Comparison of ENCODE assay signal across 9 cellular contexts in the genomic region with DNA sequence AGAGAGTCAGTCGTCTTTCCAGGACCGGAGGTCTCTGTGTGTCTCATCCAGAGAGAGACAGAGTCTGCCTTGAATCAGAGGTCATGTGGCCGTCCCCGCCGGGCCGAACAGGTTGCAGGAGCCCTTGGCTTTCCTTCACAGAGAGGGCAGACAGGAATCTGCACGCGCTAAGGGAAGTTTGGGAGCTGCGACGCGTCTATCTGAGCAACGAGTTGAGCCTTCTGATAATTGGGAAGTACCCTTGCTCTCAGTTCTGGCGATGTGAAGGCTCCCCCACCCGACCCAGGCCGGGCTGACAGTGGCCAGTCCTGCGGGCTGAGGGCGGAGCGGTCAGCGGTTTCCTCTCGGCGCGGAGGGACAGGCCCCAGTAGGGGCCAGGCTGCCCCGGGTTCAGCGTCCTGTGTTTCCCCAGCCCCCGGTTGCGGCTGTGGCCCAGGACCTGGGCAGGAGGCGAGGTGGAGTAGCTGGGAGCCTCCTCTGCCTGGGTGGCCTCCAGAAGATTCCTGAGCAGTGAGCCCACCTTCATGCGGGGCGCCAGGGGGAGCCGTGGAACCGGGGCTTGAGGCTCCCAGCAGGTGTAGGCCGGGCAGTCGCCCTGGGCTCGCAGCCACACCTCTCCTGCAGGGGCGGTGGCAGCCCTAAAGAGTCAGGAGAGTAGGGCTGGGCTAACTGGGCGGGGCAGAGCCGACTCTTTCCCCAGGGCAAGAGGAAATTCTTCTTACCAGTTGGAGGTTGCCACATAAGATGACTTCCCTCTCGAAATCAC. TPM values are rescaled to one million over a fixed set of nuclear protein-coding genes. Genes with fewer than 3 reads are reported as not detected.
A peak's percentile ranks its signal among the peaks of the same experiment; 100 is the strongest.
DNase-seq lines count a peak whose midpoint lies in the region; ATAC-seq and TF ChIP-seq lines count a peak whose summit lies in the region.
"Had no signal": no experiment of that assay in that cellular context is flagged by ENCODE, and none has a peak within 500 bp of the region (broad histone marks: within the 10 kb centered on the region; RNA-seq: fewer than 3 reads in every experiment).

No MANE protein-coding gene starts in this region.

- no peaks in the 10 kb centered on the region for H3K36me3 ChIP-seq in OCI-LY7 (ENCODE audit: insufficient read depth, low read length)
- no peaks in the 10 kb centered on the region for H3K36me3 ChIP-seq in right atrium auricular region

- H2AFZ ChIP-seq in OCI-LY7 (ENCODE audit: low read length) = no peak overlapping the region

- no peaks in the 10 kb centered on the region for H3K9me2 ChIP-seq in OCI-LY7 (ENCODE audit: insufficient read depth, low read length)

- peaks cover 5% of the 10 kb centered on the region for H3K36me3 Mint-ChIP-seq in activated CD8-positive, alpha-beta T cell treated with anti-CD3 and anti-CD28 coated beads for 36 hours (ENCODE audit: low read depth)
- peaks cover 17% of the 10 kb centered on the region for H3K36me3 Mint-ChIP-seq in activated CD8-positive, alpha-beta T cell treated with anti-CD3 and anti-CD28 coated beads, Interleukin-2, amount 10 ng/mL, durations not matched to agents 7 days and 5 days (ENCODE audit: low read depth)
- H3K36me3 Mint-ChIP-seq in T-cell = no peaks in the 10 kb centered on the region

- H3K9me3 Mint-ChIP-seq in activated CD8-positive, alpha-beta T cell treated with anti-CD3 and anti-CD28 coated beads for 36 hours = peaks cover 4% of the 10 kb centered on the region
- H3K9me3 Mint-ChIP-seq in activated CD8-positive, alpha-beta T cell treated with anti-CD3 and anti-CD28 coated beads, Interleukin-2, amount 10 ng/mL, durations not matched to agents 7 days and 5 days (ENCODE audit: insufficient read depth) = peaks cover 5% of the 10 kb centered on the region
- peaks cover 0 to 4% (median 0%) of the 10 kb centered on the region in 3 donors for H3K9me3 Mint-ChIP-seq in T-cell

- no peak for DNase-seq in activated CD8-positive, alpha-beta T cell treated with anti-CD3 and anti-CD28 coated beads for 36 hours
- DNase-seq in activated CD8-positive, alpha-beta T cell treated with anti-CD3 and anti-CD28 coated beads, Interleukin-2, amount 10 ng/mL, durations not matched to agents 7 days and 5 days = no peak
- DNase-seq in OCI-LY7 (ENCODE audit: low spot score) = peak; percentile 3
- DNase-seq in right atrium auricular region (ENCODE audit: low spot score) = no peak
- no peak for DNase-seq in T-cell
- no peak for DNase-seq in NCI-H187 (lab: John Stamatoyannopoulos, UW)
- DNase-seq: activated gamma-delta T cell had no signal

- H3K4me2 ChIP-seq in OCI-LY7 (ENCODE audit: low read length) = no peak overlapping the region

- peaks cover 10% of the 10 kb centered on the region for H3K4me1 Mint-ChIP-seq in activated CD8-positive, alpha-beta T cell treated with anti-CD3 and anti-CD28 coated beads for 36 hours (ENCODE audit: low read depth)
- peaks cover 4% of the 10 kb centered on the region for H3K4me1 Mint-ChIP-seq in activated CD8-positive, alpha-beta T cell treated with anti-CD3 and anti-CD28 coated beads, Interleukin-2, amount 10 ng/mL, durations not matched to agents 7 days and 5 days (ENCODE audit: low read depth)
- peaks cover 6 to 19% (median 14%) of the 10 kb centered on the region in 3 donors for H3K4me1 Mint-ChIP-seq in T-cell

- H3K4me3 Mint-ChIP-seq in activated CD8-positive, alpha-beta T cell treated with anti-CD3 and anti-CD28 coated beads for 36 hours = no peak overlapping the region
- H3K4me3 Mint-ChIP-seq in activated CD8-positive, alpha-beta T cell treated with anti-CD3 and anti-CD28 coated beads, Interleukin-2, amount 10 ng/mL, durations not matched to agents 7 days and 5 days = no peak overlapping the region
- H3K4me3 Mint-ChIP-seq in T-cell = peak overlapping the region in 1 of 3 donors; percentile 35

- no TSS peak for BruUV-seq in OCI-LY7 (replicated peaks; lab: Mats Ljungman, UMichigan)

- H3K4me3 ChIP-seq in OCI-LY7 (ENCODE audit: low read depth, low read length, poor library complexity, severe bottlenecking) (no peak overlapping the region), right atrium auricular region (no peak overlapping the region)

- H3K9me3 ChIP-seq in OCI-LY7 (ENCODE audit: low read length) = no peaks in the 10 kb centered on the region
- no peaks in the 10 kb centered on the region for H3K9me3 ChIP-seq in right atrium auricular region

- peaks cover 56% of the 10 kb centered on the region for H3K27me3 Mint-ChIP-seq in activated CD8-positive, alpha-beta T cell treated with anti-CD3 and anti-CD28 coated beads for 36 hours
- peaks cover 51% of the 10 kb centered on the region for H3K27me3 Mint-ChIP-seq in activated CD8-positive, alpha-beta T cell treated with anti-CD3 and anti-CD28 coated beads, Interleukin-2, amount 10 ng/mL, durations not matched to agents 7 days and 5 days (ENCODE audit: low read depth)
- H3K27me3 Mint-ChIP-seq in T-cell = peaks cover 45 to 59% of the 10 kb centered on the region in 2 donors

- H3K79me2 ChIP-seq in OCI-LY7 (ENCODE audit: insufficient read depth, low read depth, low read length) = no peaks in the 10 kb centered on the region

- POLR2A ChIA-PET in activated CD8-positive, alpha-beta T cell treated with anti-CD3 and anti-CD28 coated beads for 36 hours (lab: Charles Lee) = interaction anchor here (0.6 kb wide), 1 partner anchor 322 kb away, joined by 3 read pairs; no protein-coding TSS in a partner anchor
- POLR2A ChIA-PET in activated CD8-positive, alpha-beta T cell treated with anti-CD3 and anti-CD28 coated beads, Interleukin-2, amount 10 ng/mL, durations not matched to agents 7 days and 5 days (lab: Charles Lee) = no interaction called here
- POLR2A ChIA-PET in OCI-LY7 (lab: Charles Lee) (no interaction called here), T-cell (lab: Charles Lee) (interaction anchor here in 1 of 2 donors (0.6 kb wide), 1 partner anchor 111 kb away, joined by 4 read pairs; no protein-coding TSS in a partner anchor)

- TF ChIP-seq CTCF in activated CD8-positive, alpha-beta T cell treated with anti-CD3 and anti-CD28 coated beads for 36 hours (IDR thresholded peaks at IDR 0.05) = no peak
- no peak for TF ChIP-seq CTCF in OCI-LY7 (conservative IDR thresholded peaks at IDR 0.05; ENCODE audit: low read length)
- TF ChIP-seq CTCF in right atrium auricular region (IDR thresholded peaks at IDR 0.05) = no peak

- ATAC-seq in activated CD8-positive, alpha-beta T cell treated with anti-CD3 and anti-CD28 coated beads for 36 hours = peak; percentile 30
- no peak for ATAC-seq in activated CD8-positive, alpha-beta T cell treated with anti-CD3 and anti-CD28 coated beads, Interleukin-2, amount 10 ng/mL, durations not matched to agents 7 days and 5 days
- ATAC-seq in T-cell (replicated peaks in 1 of 4) = no peak
- ATAC-seq in GM19397 (IDR thresholded peaks at IDR 0.05; ENCODE audit: unreplicated experiment) = no peak

- H3K4me1 ChIP-seq in OCI-LY7 (ENCODE audit: insufficient read depth, low read length, poor library complexity, severe bottlenecking) (no peaks in the 10 kb centered on the region), right atrium auricular region (peaks cover 0 to 48% of the 10 kb centered on the region in 2 donors)

- H3K27ac ChIP-seq in OCI-LY7 (ENCODE audit: low read depth, low read length, poor library complexity, severe bottlenecking) = no peak overlapping the region
- H3K27ac ChIP-seq in right atrium auricular region = peak overlapping the region; percentile 69 to 85
- H3K27ac ChIP-seq in temporal lobe (ENCODE audit: low read depth, low read length) = peak overlapping the region; percentile 50

- no peak overlapping the region for H3K27ac Mint-ChIP-seq in activated CD8-positive, alpha-beta T cell treated with anti-CD3 and anti-CD28 coated beads for 36 hours
- H3K27ac Mint-ChIP-seq in activated CD8-positive, alpha-beta T cell treated with anti-CD3 and anti-CD28 coated beads, Interleukin-2, amount 10 ng/mL, durations not matched to agents 7 days and 5 days = no peak overlapping the region
- H3K27ac Mint-ChIP-seq in T-cell = no peak overlapping the region

- intact Hi-C loops in activated CD8-positive, alpha-beta T cell treated with anti-CD3 and anti-CD28 coated beads for 36 hours (cut with micrococcal nuclease) = no loop called here
- intact Hi-C loops in OCI-LY7 (cut with micrococcal nuclease; ENCODE audit: unreplicated experiment) = no loop called here

- CTCF ChIA-PET in activated CD8-positive, alpha-beta T cell treated with anti-CD3 and anti-CD28 coated beads for 36 hours (lab: Charles Lee) = interaction anchor here (1.5 to 1.7 kb wide), 2 partner anchors 21 to 25 kb away, joined by 3 to 4 read pairs; no protein-coding TSS in a partner anchor
- CTCF ChIA-PET in activated CD8-positive, alpha-beta T cell treated with anti-CD3 and anti-CD28 coated beads, Interleukin-2, amount 10 ng/mL, durations not matched to agents 7 days and 5 days (lab: Charles Lee) = no interaction called here
- CTCF ChIA-PET in OCI-LY7 (lab: Charles Lee; ENCODE audit: unreplicated experiment) (no interaction called here), T-cell (lab: Charles Lee) (no interaction called here)

- H4K20me1 ChIP-seq in OCI-LY7 (ENCODE audit: insufficient read depth, low read length) = no peaks in the 10 kb centered on the region

- peaks cover 0 to 4% of the 10 kb centered on the region in 2 donors for H3K27me3 ChIP-seq in right atrium auricular region

RNA-seq across cellular contexts. Expression of gene NR2F1, which starts 13.8 kb away (rescaled TPM):
- total RNA-seq in activated CD8-positive, alpha-beta T cell treated with anti-CD3 and anti-CD28 coated beads for 36 hours = not detected
- not detected for total RNA-seq in activated CD8-positive, alpha-beta T cell treated with anti-CD3 and anti-CD28 coated beads, Interleukin-2, amount 10 ng/mL, durations not matched to agents 7 days and 5 days
- total RNA-seq in OCI-LY7 (2014; rRNA removed; shearing (Covaris generic)) = not detected in 2 replicates
- total RNA-seq in OCI-LY7 (2022) (not detected in 2 replicates), right atrium auricular region (10 to 100 TPM; 35.3 to 37.6 TPM), temporal lobe (36.1 TPM), T-cell (under 1 TPM in 3 of 5 donors, not detected in 2; 0.25 to 0.67 (median 0.33) TPM)

RNA-seq across cellular contexts. Expression of gene NR2F1-AS1, which starts 15.8 kb away (rescaled TPM):
- total RNA-seq in activated CD8-positive, alpha-beta T cell treated with anti-CD3 and anti-CD28 coated beads for 36 hours = not detected
- not detected for total RNA-seq in activated CD8-positive, alpha-beta T cell treated with anti-CD3 and anti-CD28 coated beads, Interleukin-2, amount 10 ng/mL, durations not matched to agents 7 days and 5 days
- not detected in 2 replicates for total RNA-seq in OCI-LY7 (2014; rRNA removed; shearing (Covaris generic))
- total RNA-seq in OCI-LY7 (2022) (not detected in 2 replicates), right atrium auricular region (10 to 100 TPM in 1 of 2 donors, 1 to 10 TPM in 1; 7.1 to 11.0 TPM), temporal lobe (50.4 TPM), T-cell (not detected)

Comparison
In these comparisons a context has a peak if more than half of its experiments do, and no peak if none do; other contexts are left out.
1. RNA of gene NR2F1, which starts 13.8 kb away (total RNA-seq): 35.3 to 37.6 TPM in right atrium auricular region and 36.1 TPM in temporal lobe (single experiment); 0.25 to 0.67 TPM in T-cell, not detected in activated CD8-positive, alpha-beta T cell treated with anti-CD3 and anti-CD28 coated beads for 36 hours, not detected in activated CD8-positive, alpha-beta T cell treated with anti-CD3 and anti-CD28 coated beads, Interleukin-2, amount 10 ng/mL, durations not matched to agents 7 days and 5 days and not detected in OCI-LY7; every median in the first group is over 10 times any median in the second.
2. RNA of gene NR2F1-AS1, which starts 15.8 kb away (total RNA-seq): 50.4 TPM in temporal lobe (single experiment) and 7.1 to 11.0 TPM in right atrium auricular region; not detected in T-cell, not detected in activated CD8-positive, alpha-beta T cell treated with anti-CD3 and anti-CD28 coated beads for 36 hours, not detected in activated CD8-positive, alpha-beta T cell treated with anti-CD3 and anti-CD28 coated beads, Interleukin-2, amount 10 ng/mL, durations not matched to agents 7 days and 5 days and not detected in OCI-LY7; every median in the first group is over 4 times any median in the second.